ENCODE assay signal across 1 cellular context in the genomic region with DNA sequence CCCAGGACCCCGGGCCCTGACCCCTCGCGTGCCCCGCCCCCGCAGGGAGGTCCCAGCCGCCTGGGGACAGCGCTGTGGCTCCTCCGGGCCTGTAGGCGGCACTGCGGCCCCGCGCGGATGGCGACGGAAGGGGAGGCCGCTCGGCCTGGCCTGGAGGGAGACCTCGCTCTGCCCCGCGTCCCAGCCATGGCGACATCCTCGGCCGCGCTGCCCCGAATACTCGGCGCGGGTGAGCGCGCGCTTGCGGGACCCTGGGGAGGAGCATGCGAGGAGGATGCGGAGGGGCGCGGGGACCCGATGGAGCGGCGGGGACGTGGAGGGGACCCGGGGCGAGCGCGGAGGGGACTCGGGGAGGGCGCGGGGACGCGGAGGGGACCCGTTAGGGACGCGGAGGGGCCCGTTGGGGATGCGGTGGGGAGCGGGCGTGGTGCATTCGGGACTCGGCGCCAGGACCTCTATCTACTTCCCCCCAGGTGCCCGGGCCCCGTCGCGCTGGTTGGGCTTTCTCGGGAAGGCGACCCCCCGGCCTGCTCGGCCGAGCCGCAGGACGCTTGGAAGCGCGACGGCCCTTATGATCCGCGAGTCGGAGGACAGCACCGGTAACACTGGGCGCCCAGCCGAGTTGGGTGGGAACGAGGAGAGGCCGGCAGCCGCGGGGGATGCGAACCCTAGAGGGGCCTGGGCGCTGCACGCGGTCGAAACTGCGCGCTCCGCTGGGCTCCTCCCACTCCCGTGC.
TF ChIP-seq lines count a peak whose summit lies in the region.

Gene MRPS2 (plus strand): TSS at position 158 of the 736 bp plus-strand sequence. CDS start 29 bp downstream, at position 187.

TF ChIP-seq in H1, 55 proteins besides CTCF, POLR2A, EP300 and RAD21 (continued from another document):
- no peak for TF ChIP-seq NANOG (IDR thresholded peaks at IDR 0.05; ENCODE audit: insufficient read depth, low read depth, low read length, poor library complexity, severe bottlenecking)
- TF ChIP-seq TEAD4 (IDR thresholded peaks at IDR 0.05; ENCODE audit: low read depth, low read length): peak; percentile 12; the same call in 1 of the 2 replicates
- no peak for TF ChIP-seq RFX5 (IDR thresholded peaks at IDR 0.05; ENCODE audit: borderline replicate concordance, low read depth, low read length)
- TF ChIP-seq HDAC2 (IDR thresholded peaks at IDR 0.05; ENCODE audit: borderline replicate concordance in 1 of 2, low read depth in 2 of 2, low read length in 2 of 2): peak in 1 of 2 experiments; percentile 91; a peak in 3 of 4 replicates
- TF ChIP-seq CREB1 (IDR thresholded peaks at IDR 0.05): peak; percentile 69
- TF ChIP-seq GTF2F1 (IDR thresholded peaks at IDR 0.05; ENCODE audit: borderline replicate concordance, low read depth, low read length): 0 out of 2 replicates have a peak, but pooled peaks have one; percentile 45
- TF ChIP-seq, protein P1, sequence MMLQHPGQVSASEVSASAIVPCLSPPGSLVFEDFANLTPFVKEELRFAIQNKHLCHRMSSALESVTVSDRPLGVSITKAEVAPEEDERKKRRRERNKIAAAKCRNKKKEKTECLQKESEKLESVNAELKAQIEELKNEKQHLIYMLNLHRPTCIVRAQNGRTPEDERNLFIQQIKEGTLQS (IDR thresholded peaks at IDR 0.05; ENCODE audit: insufficient read depth, low read depth, low read length): no peak
- TF ChIP-seq HDAC6 (IDR thresholded peaks at IDR 0.05; ENCODE audit: low read depth, low read length): no peak
- peak; percentile 57 for TF ChIP-seq KDM4A (IDR thresholded peaks at IDR 0.05; ENCODE audit: low read depth, low read length, severe bottlenecking)
- TF ChIP-seq BACH1 (IDR thresholded peaks at IDR 0.05; ENCODE audit: low read length): peak; percentile 91
- peak; percentile 56 for TF ChIP-seq SP2 (IDR thresholded peaks at IDR 0.05; ENCODE audit: low read length)
- 0 out of 2 replicates have a peak, but pooled peaks have one; percentile 47 for TF ChIP-seq RBBP5 (IDR thresholded peaks at IDR 0.05; ENCODE audit: borderline replicate concordance, low read depth, low read length)
- TF ChIP-seq NRF1 (IDR thresholded peaks at IDR 0.05; ENCODE audit: low read depth, low read length): no peak
- TF ChIP-seq, protein P2, sequence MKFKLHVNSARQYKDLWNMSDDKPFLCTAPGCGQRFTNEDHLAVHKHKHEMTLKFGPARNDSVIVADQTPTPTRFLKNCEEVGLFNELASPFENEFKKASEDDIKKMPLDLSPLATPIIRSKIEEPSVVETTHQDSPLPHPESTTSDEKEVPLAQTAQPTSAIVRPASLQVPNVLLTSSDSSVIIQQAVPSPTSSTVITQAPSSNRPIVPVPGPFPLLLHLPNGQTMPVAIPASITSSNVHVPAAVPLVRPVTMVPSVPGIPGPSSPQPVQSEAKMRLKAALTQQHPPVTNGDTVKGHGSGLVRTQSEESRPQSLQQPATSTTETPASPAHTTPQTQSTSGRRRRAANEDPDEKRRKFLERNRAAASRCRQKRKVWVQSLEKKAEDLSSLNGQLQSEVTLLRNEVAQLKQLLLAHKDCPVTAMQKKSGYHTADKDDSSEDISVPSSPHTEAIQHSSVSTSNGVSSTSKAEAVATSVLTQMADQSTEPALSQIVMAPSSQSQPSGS (IDR thresholded peaks at IDR 0.05; ENCODE audit: low read length): no peak
- peak; percentile 64 for TF ChIP-seq TBP (IDR thresholded peaks at IDR 0.05; ENCODE audit: low read depth, low read length)
- TF ChIP-seq POLR2AphosphoS5 (IDR thresholded peaks at IDR 0.05; ENCODE audit: low read depth, low read length): peak; percentile 86; the same call in 1 of the 2 replicates
- TF ChIP-seq, protein P3, sequence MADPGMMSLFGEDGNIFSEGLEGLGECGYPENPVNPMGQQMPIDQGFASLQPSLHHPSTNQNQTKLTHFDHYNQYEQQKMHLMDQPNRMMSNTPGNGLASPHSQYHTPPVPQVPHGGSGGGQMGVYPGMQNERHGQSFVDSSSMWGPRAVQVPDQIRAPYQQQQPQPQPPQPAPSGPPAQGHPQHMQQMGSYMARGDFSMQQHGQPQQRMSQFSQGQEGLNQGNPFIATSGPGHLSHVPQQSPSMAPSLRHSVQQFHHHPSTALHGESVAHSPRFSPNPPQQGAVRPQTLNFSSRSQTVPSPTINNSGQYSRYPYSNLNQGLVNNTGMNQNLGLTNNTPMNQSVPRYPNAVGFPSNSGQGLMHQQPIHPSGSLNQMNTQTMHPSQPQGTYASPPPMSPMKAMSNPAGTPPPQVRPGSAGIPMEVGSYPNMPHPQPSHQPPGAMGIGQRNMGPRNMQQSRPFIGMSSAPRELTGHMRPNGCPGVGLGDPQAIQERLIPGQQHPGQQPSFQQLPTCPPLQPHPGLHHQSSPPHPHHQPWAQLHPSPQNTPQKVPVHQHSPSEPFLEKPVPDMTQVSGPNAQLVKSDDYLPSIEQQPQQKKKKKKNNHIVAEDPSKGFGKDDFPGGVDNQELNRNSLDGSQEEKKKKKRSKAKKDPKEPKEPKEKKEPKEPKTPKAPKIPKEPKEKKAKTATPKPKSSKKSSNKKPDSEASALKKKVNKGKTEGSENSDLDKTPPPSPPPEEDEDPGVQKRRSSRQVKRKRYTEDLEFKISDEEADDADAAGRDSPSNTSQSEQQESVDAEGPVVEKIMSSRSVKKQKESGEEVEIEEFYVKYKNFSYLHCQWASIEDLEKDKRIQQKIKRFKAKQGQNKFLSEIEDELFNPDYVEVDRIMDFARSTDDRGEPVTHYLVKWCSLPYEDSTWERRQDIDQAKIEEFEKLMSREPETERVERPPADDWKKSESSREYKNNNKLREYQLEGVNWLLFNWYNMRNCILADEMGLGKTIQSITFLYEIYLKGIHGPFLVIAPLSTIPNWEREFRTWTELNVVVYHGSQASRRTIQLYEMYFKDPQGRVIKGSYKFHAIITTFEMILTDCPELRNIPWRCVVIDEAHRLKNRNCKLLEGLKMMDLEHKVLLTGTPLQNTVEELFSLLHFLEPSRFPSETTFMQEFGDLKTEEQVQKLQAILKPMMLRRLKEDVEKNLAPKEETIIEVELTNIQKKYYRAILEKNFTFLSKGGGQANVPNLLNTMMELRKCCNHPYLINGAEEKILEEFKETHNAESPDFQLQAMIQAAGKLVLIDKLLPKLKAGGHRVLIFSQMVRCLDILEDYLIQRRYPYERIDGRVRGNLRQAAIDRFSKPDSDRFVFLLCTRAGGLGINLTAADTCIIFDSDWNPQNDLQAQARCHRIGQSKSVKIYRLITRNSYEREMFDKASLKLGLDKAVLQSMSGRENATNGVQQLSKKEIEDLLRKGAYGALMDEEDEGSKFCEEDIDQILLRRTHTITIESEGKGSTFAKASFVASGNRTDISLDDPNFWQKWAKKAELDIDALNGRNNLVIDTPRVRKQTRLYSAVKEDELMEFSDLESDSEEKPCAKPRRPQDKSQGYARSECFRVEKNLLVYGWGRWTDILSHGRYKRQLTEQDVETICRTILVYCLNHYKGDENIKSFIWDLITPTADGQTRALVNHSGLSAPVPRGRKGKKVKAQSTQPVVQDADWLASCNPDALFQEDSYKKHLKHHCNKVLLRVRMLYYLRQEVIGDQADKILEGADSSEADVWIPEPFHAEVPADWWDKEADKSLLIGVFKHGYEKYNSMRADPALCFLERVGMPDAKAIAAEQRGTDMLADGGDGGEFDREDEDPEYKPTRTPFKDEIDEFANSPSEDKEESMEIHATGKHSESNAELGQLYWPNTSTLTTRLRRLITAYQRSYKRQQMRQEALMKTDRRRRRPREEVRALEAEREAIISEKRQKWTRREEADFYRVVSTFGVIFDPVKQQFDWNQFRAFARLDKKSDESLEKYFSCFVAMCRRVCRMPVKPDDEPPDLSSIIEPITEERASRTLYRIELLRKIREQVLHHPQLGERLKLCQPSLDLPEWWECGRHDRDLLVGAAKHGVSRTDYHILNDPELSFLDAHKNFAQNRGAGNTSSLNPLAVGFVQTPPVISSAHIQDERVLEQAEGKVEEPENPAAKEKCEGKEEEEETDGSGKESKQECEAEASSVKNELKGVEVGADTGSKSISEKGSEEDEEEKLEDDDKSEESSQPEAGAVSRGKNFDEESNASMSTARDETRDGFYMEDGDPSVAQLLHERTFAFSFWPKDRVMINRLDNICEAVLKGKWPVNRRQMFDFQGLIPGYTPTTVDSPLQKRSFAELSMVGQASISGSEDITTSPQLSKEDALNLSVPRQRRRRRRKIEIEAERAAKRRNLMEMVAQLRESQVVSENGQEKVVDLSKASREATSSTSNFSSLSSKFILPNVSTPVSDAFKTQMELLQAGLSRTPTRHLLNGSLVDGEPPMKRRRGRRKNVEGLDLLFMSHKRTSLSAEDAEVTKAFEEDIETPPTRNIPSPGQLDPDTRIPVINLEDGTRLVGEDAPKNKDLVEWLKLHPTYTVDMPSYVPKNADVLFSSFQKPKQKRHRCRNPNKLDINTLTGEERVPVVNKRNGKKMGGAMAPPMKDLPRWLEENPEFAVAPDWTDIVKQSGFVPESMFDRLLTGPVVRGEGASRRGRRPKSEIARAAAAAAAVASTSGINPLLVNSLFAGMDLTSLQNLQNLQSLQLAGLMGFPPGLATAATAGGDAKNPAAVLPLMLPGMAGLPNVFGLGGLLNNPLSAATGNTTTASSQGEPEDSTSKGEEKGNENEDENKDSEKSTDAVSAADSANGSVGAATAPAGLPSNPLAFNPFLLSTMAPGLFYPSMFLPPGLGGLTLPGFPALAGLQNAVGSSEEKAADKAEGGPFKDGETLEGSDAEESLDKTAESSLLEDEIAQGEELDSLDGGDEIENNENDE (IDR thresholded peaks at IDR 0.05; ENCODE audit: insufficient replicate concordance, low read length): no peak
- TF ChIP-seq SP1 (IDR thresholded peaks at IDR 0.05; ENCODE audit: low read depth, low read length): no peak
- no peak for TF ChIP-seq SIRT6 (IDR thresholded peaks at IDR 0.05; ENCODE audit: low read length)
- no peak for TF ChIP-seq MAFK (IDR thresholded peaks at IDR 0.05; ENCODE audit: low read depth, low read length)
- TF ChIP-seq JUND (IDR thresholded peaks at IDR 0.05; ENCODE audit: low read length): 0 out of 2 replicates have a peak, but pooled peaks have one; percentile 27
- no peak for TF ChIP-seq SAP30 (IDR thresholded peaks at IDR 0.05; ENCODE audit: insufficient read depth, insufficient replicate concordance, low read length)
- TF ChIP-seq SP4 (IDR thresholded peaks at IDR 0.05; ENCODE audit: low read length): no peak
- no peak for TF ChIP-seq ZNF274 (IDR thresholded peaks at IDR 0.05; ENCODE audit: borderline replicate concordance, extremely low read depth, low read length)
- TF ChIP-seq YY1 (IDR thresholded peaks at IDR 0.05; ENCODE audit: low read depth, low read length): peak; percentile 89
- TF ChIP-seq TCF12 (IDR thresholded peaks at IDR 0.05; ENCODE audit: low read depth, low read length): no peak
- TF ChIP-seq TAF7 (optimal IDR thresholded peaks at IDR 0.05; ENCODE audit: borderline replicate concordance, low read depth, low read length): peak; percentile 29
- TF ChIP-seq BRCA1 (IDR thresholded peaks at IDR 0.05; ENCODE audit: low read depth, low read length): no peak; the same call in 1 of the 2 replicates
- TF ChIP-seq TAF1 (IDR thresholded peaks at IDR 0.05; ENCODE audit: low read depth, low read length): peak; percentile 82
- TF ChIP-seq EGR1 (IDR thresholded peaks at IDR 0.05; ENCODE audit: borderline replicate concordance, low read depth, low read length): peak; percentile 94
